Comparison of ENCODE assay signal across 8 cellular contexts in the genomic region with DNA sequence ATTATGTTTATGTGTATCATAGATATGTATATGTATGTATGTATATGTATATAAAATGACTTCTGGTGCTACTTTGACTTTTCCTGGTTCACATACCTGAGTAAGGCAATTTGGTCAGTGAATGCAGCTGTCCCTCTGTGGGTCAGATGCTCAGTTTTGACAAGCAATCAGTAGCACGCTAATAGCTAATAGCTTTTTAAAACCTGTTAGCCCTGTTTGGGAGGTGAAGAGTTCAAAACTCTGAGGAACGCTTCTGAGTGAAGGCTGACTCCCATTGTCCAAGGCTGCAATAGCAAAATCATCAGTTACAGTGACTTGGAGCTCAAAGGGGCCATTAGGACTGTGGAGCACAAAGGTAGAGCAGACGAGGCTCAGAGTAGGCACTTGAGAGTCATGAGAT.
"Had no signal": no experiment of that assay in that cellular context is flagged by ENCODE, and none has a peak within 500 bp of the region (broad histone marks: within the 10 kb centered on the region; RNA-seq: fewer than 3 reads in every experiment).

No MANE protein-coding gene starts in this region.

- H3K27ac Mint-ChIP-seq: HFFc6 had no signal

- H2AFZ ChIP-seq: GM23248 had no signal

- H3K27ac ChIP-seq: GM23248 had no signal

- H3K4me3 Mint-ChIP-seq: HFFc6 had no signal

- H3K9me3 Mint-ChIP-seq: HFFc6 had no signal

- H3K4me3 ChIP-seq: GM23248, HAP-1, K562 had no signal

- H3K9ac ChIP-seq: GM23248 had no signal

- ATAC-seq: HCT116, K562 had no signal

- H3K36me3 ChIP-seq: HAP-1 had no signal

- H3K9me3 ChIP-seq: HAP-1 had no signal

- H3K4me1 ChIP-seq: HAP-1 had no signal

- DNase-seq: GM23248, GOT3, H7, HFFc6, IMR-90 had no signal
